1 cellular context compared by ENCODE assay signal in the genomic region with DNA sequence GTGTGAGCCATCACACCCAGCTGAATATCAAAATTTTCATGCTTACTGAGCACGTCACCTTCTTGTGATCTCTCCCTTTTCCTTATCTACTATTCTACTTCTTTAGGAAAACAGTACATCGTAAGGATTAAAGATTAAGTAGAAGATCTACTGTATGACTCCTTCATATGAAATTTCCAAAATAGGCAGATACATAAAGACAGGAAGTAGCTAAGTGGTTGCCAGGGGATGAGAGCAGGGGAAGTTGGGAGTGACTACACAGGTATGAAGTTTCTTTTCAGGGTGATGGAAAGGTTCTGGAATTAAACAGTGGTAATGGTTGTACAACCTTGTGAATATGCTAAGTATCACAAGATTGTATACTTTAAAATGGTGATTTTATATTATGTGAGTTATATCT.
TF ChIP-seq lines count a peak whose summit lies in the region.

No MANE protein-coding gene starts in this region.

TF ChIP-seq in SK-N-SH, 30 proteins besides CTCF, POLR2A, EP300 and RAD21 (continued from another document):
- TF ChIP-seq, protein P1, sequence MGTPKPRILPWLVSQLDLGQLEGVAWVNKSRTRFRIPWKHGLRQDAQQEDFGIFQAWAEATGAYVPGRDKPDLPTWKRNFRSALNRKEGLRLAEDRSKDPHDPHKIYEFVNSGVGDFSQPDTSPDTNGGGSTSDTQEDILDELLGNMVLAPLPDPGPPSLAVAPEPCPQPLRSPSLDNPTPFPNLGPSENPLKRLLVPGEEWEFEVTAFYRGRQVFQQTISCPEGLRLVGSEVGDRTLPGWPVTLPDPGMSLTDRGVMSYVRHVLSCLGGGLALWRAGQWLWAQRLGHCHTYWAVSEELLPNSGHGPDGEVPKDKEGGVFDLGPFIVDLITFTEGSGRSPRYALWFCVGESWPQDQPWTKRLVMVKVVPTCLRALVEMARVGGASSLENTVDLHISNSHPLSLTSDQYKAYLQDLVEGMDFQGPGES (IDR thresholded peaks at IDR 0.05; ENCODE audit: low read depth, low read length), result no peak
- no peak for TF ChIP-seq YY1 (IDR thresholded peaks at IDR 0.05; ENCODE audit: low read depth)
- no peak for TF ChIP-seq FOXJ3 (CRISPR knock-in tag; IDR thresholded peaks at IDR 0.05)
